In the genomic region with DNA sequence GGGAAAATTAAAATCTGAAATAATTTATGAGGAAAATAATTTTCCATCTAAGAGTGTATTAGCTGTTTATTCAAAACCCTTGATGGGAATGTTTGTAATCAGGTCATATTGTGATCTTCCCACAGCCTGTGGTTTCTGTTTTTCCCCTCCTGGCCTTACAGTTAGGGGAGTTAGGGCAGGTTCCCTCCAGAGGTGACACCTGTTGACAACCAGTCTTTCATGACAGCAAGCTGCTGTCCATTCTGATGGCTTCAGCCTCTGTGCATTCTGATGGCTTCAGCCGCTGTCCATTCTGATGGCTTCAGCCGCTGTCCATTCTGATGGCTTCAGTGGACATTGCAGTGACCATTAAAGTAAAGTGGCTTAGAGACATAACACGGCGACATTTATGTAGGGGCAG, we compare ENCODE assay signal across 7 cellular contexts.
"Had no signal": no experiment of that assay in that cellular context is flagged by ENCODE, and none has a peak within 500 bp of the region (broad histone marks: within the 10 kb centered on the region; RNA-seq: fewer than 3 reads in every experiment).

No MANE protein-coding gene starts in this region.

- H3K4me3 Mint-ChIP-seq: GM23338, H9, HFFc6, IgD-negative memory B cell had no signal

- H3K36me3 Mint-ChIP-seq: IgD-negative memory B cell had no signal

- H3K4me1 Mint-ChIP-seq: IgD-negative memory B cell had no signal

- H3K27ac ChIP-seq: HL-60 had no signal

- H3K9me3 Mint-ChIP-seq: GM23338, H9, HFFc6 had no signal

- H2AFZ ChIP-seq: GM23338 had no signal

- DNase-seq: H9, HCEC 1CT, HFFc6 had no signal

- H3K4me2 ChIP-seq: GM23338 had no signal

- H3K4me3 ChIP-seq: GM23338 had no signal

- H3K27ac Mint-ChIP-seq: GM23338, HFFc6, IgD-negative memory B cell had no signal

- ATAC-seq: GM23338, HepG2 had no signal
